Comparison of ENCODE assay signal across 8 cellular contexts in genomic region chr4:128060620-128061565, GRCh38. TPM values are rescaled to one million over a fixed set of nuclear protein-coding genes. Genes with fewer than 3 reads are reported as not detected.
A peak's percentile ranks its signal among the peaks of the same experiment; 100 is the strongest.
DNase-seq lines count a peak whose midpoint lies in the region; ATAC-seq and TF ChIP-seq lines count a peak whose summit lies in the region.

LARP1B (plus strand) TSS chr4:128061312; CDS start chr4:128074952, 13,640 bp downstream.

- no peaks in the 10 kb centered on the region for H3K27me3 ChIP-seq in right lobe of liver

- peak within 1 kb of the TSS; percentile 96 to 98 (median 97) for H3K27ac ChIP-seq in right lobe of liver

- ATAC-seq in GM19395 (IDR thresholded peaks at IDR 0.05; ENCODE audit: unreplicated experiment) (peak; percentile 87), HG03558 (IDR thresholded peaks at IDR 0.05; ENCODE audit: extremely low read depth, unreplicated experiment) (peak; percentile 87), right lobe of liver (peak; percentile 88 to 95 (median 90))

- H3K4me1 ChIP-seq in right lobe of liver: peaks cover 0 to 14% (median 2%) of the 10 kb centered on the region in 4 donors

- peak; percentile 94 for TF ChIP-seq POLR2A in right lobe of liver (IDR thresholded peaks at IDR 0.05)

- H3K4me3 ChIP-seq in right lobe of liver: peak within 1 kb of the TSS; percentile 78 to 87 (median 82)

- no peaks in the 10 kb centered on the region for H3K36me3 ChIP-seq in right lobe of liver

- WGBS in right lobe of liver (ENCODE audit: insufficient coverage, low coverage, low lambda C conversion rate, missing lambda C conversion rate): under 1% methylated on average over 17 of the region's 118 CpGs

- intact Hi-C loops in right lobe of liver (cut with DNase I): no loop called here

- no peaks in the 10 kb centered on the region for H3K9me3 ChIP-seq in right lobe of liver

- TF ChIP-seq CTCF in right lobe of liver (IDR thresholded peaks at IDR 0.05): no peak

- DNase-seq in CD1c-positive myeloid dendritic cell (ENCODE audit: extremely low spot score) (peak; percentile 97), NCI-H774 (lab: John Stamatoyannopoulos, UW) (peak; percentile 85), dermis blood vessel endothelial cell (peak; percentile 98), right lobe of liver (peak; percentile 98 to 99 (median 99))
- DNase-seq in activated CD4-positive, alpha-beta T cell treated with anti-CD3 and anti-CD28 coated beads, Interleukin-2, amount 50 U/mL, for 4 hours: peak; percentile 91 to 92
- peak; percentile 92 for DNase-seq in stimulated activated CD4-positive, alpha-beta T cell treated with anti-CD3 and anti-CD28 coated beads, Interleukin-4, amount 100 ng/mL, for 24 hours

RNA-seq across cellular contexts. Expression of gene LARP1B, which starts in this region (rescaled TPM):
- total RNA-seq in dermis blood vessel endothelial cell: 21.2 and 26.2 TPM in 2 replicates
- 10 to 100 TPM; 27.4 to 42.0 (median 31.6) TPM for total RNA-seq in right lobe of liver

Comparison
In these comparisons a context has a peak if more than half of its experiments do, and no peak if none do; other contexts are left out.
1. Peak in every context shown above with its lines: DNase-seq, ATAC-seq, H3K4me3 ChIP-seq and H3K27ac ChIP-seq.